5 cellular contexts compared by ENCODE assay signal in genomic region chr2:130137118-130137517, GRCh38. TPM values are rescaled to one million over a fixed set of nuclear protein-coding genes. Genes with fewer than 3 reads are reported as not detected.
"Had no signal": no experiment of that assay in that cellular context is flagged by ENCODE, and none has a peak within 500 bp of the region (broad histone marks: within the 10 kb centered on the region; RNA-seq: fewer than 3 reads in every experiment).

No MANE protein-coding gene starts in this region.

RNA-seq across cellular contexts. Expression of gene POTEF, which starts 8.1 kb away (rescaled TPM):
- total RNA-seq: M059J, PC-3, Right ventricle myocardium superior, SJSA1 had no signal
- polyA plus RNA-seq: SK-N-SH had no signal
